In the genomic region with DNA sequence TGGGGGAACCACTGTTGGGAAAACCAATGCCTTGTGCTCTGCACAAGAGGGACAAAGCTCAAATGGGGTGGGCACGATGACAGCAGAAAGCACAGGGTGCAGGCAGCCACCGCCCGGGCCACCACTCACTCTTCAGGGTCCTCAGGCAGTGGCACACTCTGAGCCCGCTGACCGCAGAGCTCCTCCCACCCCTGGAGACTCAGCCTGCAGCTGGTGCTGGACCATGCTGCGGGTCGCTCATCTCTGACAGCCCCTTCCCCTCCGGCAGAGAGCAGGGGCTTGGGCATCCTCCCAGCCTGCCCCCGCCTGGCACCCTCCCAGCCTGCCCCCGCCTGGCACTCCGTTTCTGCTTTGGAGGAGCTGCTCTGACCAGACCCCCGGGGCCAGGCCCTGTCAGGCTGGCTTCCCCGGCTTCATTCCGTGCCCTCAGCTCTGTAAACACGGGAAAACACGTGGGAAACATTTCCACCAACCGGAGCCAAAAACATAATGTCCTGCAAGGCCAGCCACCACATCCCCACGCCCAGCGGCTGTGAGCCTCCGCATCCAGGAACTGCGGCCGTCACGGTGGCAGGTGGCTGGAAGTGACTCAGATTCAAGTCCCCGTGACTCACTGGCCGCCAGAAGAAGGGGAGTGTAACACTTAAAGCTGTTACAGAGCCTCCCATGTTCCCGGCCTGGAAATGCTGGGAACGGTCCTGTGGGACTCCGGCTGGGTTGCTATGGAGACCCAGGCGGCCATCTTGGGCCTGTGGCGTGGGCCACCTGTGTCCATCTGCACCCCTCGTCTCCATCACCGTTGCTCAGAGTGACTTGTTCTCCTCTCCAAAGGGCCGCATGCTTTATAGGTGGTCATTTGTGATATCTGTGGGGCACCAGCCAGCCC, we compare ENCODE assay signal across 8 cellular contexts. TPM values are rescaled to one million over a fixed set of nuclear protein-coding genes. Genes with fewer than 3 reads are reported as not detected.
DNase-seq lines count a peak whose midpoint lies in the region; ATAC-seq and TF ChIP-seq lines count a peak whose summit lies in the region.

No MANE protein-coding gene starts in this region.

- no peaks in the 10 kb centered on the region for H3K27me3 ChIP-seq in parathyroid adenoma (ENCODE audit: control insufficient read depth, insufficient read depth, low read length)

- H4K20me1 ChIP-seq in OCI-LY7 (ENCODE audit: insufficient read depth, low read length) = no peaks in the 10 kb centered on the region

- no peaks in the 10 kb centered on the region for H3K9me2 ChIP-seq in OCI-LY7 (ENCODE audit: insufficient read depth, low read length)

- H3K4me2 ChIP-seq in parathyroid adenoma (ENCODE audit: low read length) = no peak overlapping the region
- H3K4me2 ChIP-seq in OCI-LY7 (ENCODE audit: low read length) = no peak overlapping the region

- no TSS peak for BruUV-seq in OCI-LY7 (replicated peaks; lab: Mats Ljungman, UMichigan)

- intact Hi-C loops in OCI-LY7 (cut with micrococcal nuclease; ENCODE audit: unreplicated experiment) = no loop called here

- POLR2A ChIA-PET in OCI-LY7 (lab: Charles Lee) = no interaction called here

- H3K9me3 ChIP-seq in parathyroid adenoma (ENCODE audit: control insufficient read depth, low read length) (no peaks in the 10 kb centered on the region), OCI-LY7 (ENCODE audit: low read length) (no peaks in the 10 kb centered on the region)

- CTCF ChIA-PET in OCI-LY7 (lab: Charles Lee; ENCODE audit: unreplicated experiment) = no interaction called here

- H3K4me3 ChIP-seq in fibroblast of the aortic adventitia (ENCODE audit: low read depth, low read length) (no peak overlapping the region), parathyroid adenoma (ENCODE audit: low read depth, low read length) (no peak overlapping the region), OCI-LY7 (ENCODE audit: low read depth, low read length, poor library complexity, severe bottlenecking) (no peak overlapping the region)

- peak; percentile 25 for DNase-seq in activated CD4-positive, CD25-positive, alpha-beta regulatory T cell treated with anti-CD3 and anti-CD28 coated beads, Interleukin-2, amount 50 U/mL, for 72 hours
- DNase-seq in activated CD4-positive, CD25-positive, alpha-beta regulatory T cell (lab: John Stamatoyannopoulos, UW) = no peak
- peak; percentile 44 for DNase-seq in SK-MEL-5 (ENCODE audit: low read depth, low spot score)
- peak; percentile 88 for DNase-seq in fibroblast of the aortic adventitia (ENCODE audit: low read depth)
- DNase-seq in OCI-LY7 (ENCODE audit: low spot score) = no peak

- no peak for TF ChIP-seq CTCF in fibroblast of the aortic adventitia (IDR thresholded peaks at IDR 0.05; ENCODE audit: insufficient read depth, low read length)
- no peak for TF ChIP-seq CTCF in parathyroid adenoma (IDR thresholded peaks at IDR 0.05)
- no peak for TF ChIP-seq CTCF in OCI-LY7 (conservative IDR thresholded peaks at IDR 0.05; ENCODE audit: low read length)

- peaks cover 22% of the 10 kb centered on the region for H3K4me1 ChIP-seq in parathyroid adenoma
- peaks cover 12% of the 10 kb centered on the region for H3K4me1 ChIP-seq in OCI-LY7 (ENCODE audit: insufficient read depth, low read length, poor library complexity, severe bottlenecking)

- H2AFZ ChIP-seq in parathyroid adenoma = no peak overlapping the region
- H2AFZ ChIP-seq in OCI-LY7 (ENCODE audit: low read length) = no peak overlapping the region

- H3K79me2 ChIP-seq in parathyroid adenoma (no peaks in the 10 kb centered on the region), OCI-LY7 (ENCODE audit: insufficient read depth, low read depth, low read length) (no peaks in the 10 kb centered on the region)

- H3K27ac ChIP-seq in parathyroid adenoma (peak overlapping the region; percentile 27), OCI-LY7 (ENCODE audit: low read depth, low read length, poor library complexity, severe bottlenecking) (no peak overlapping the region)

- ATAC-seq in HG02798 (IDR thresholded peaks at IDR 0.05; ENCODE audit: poor library complexity, unreplicated experiment) (no peak), HG02840 (IDR thresholded peaks at IDR 0.05; ENCODE audit: low FRiP score, unreplicated experiment) (no peak)

- H3K9ac ChIP-seq in parathyroid adenoma = no peak overlapping the region

- in situ Hi-C loops in SK-MEL-5 (cut with HindIII; ENCODE audit: low pct_unique_long_range_greater_than_20kb, low sequenced_read_pairs) = no loop called here

- H3K36me3 ChIP-seq in parathyroid adenoma (ENCODE audit: control insufficient read depth, insufficient read depth, low read length) (no peaks in the 10 kb centered on the region), OCI-LY7 (ENCODE audit: insufficient read depth, low read length) (no peaks in the 10 kb centered on the region)

RNA-seq across cellular contexts. Expression of gene SNED1, which starts 6.8 kb away (rescaled TPM):
- 0.11 and 0.13 TPM in 2 replicates for total RNA-seq in SK-MEL-5 (2014; rRNA removed; shearing (Covaris generic))
- polyA plus RNA-seq in SK-MEL-5 (2015; cell fraction: cytosol; rRNA removed) = 1.1 and 5.1 TPM in 2 replicates
- polyA plus RNA-seq in SK-MEL-5 (2015; cell fraction: nucleus; rRNA removed) = 0.99 and 4.7 TPM in 2 replicates
- 77.5 and 105 TPM in 2 replicates for total RNA-seq in fibroblast of the aortic adventitia (ENCODE audit: low replicate concordance)
- total RNA-seq in OCI-LY7 (2014; rRNA removed; shearing (Covaris generic)) = 2.8 and 3.5 TPM in 2 replicates
- total RNA-seq in OCI-LY7 (2022) = 13.6 and 15.3 TPM in 2 replicates

Comparison
In these comparisons a context has a peak if more than half of its experiments do, and no peak if none do; other contexts are left out.
1. DNase-seq: peak in activated CD4-positive, CD25-positive, alpha-beta regulatory T cell treated with anti-CD3 and anti-CD28 coated beads, Interleukin-2, amount 50 U/mL, for 72 hours (single experiment), SK-MEL-5 (single experiment) and fibroblast of the aortic adventitia (single experiment); none in activated CD4-positive, CD25-positive, alpha-beta regulatory T cell (0 of 4) and OCI-LY7 (single experiment).